In the genomic region with DNA sequence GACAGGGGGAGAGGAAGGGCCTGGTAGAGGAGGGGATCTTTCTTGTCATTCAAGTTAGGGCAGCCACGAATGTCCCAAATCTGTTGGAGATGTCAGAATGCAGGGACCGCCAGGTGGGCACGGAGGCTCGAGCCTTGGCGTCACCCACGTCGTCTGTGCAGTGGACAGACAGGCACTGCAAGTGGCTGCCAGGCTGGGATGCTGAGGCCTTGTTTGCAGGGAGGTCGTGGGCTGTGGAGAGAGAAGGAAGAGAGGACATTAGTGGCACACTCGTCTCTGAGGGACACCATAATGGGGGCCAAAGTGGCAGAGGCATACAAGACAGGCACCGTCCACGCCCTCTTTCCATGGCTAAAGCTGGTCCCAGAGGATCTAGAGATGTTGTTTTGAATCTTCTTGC, we compare ENCODE assay signal across 1 cellular context.
TF ChIP-seq lines count a peak whose summit lies in the region.

No MANE protein-coding gene starts in this region.

TF ChIP-seq in WTC11, 78 proteins besides CTCF, POLR2A, EP300 and RAD21 (continued from another document):
- TF ChIP-seq, protein P1, sequence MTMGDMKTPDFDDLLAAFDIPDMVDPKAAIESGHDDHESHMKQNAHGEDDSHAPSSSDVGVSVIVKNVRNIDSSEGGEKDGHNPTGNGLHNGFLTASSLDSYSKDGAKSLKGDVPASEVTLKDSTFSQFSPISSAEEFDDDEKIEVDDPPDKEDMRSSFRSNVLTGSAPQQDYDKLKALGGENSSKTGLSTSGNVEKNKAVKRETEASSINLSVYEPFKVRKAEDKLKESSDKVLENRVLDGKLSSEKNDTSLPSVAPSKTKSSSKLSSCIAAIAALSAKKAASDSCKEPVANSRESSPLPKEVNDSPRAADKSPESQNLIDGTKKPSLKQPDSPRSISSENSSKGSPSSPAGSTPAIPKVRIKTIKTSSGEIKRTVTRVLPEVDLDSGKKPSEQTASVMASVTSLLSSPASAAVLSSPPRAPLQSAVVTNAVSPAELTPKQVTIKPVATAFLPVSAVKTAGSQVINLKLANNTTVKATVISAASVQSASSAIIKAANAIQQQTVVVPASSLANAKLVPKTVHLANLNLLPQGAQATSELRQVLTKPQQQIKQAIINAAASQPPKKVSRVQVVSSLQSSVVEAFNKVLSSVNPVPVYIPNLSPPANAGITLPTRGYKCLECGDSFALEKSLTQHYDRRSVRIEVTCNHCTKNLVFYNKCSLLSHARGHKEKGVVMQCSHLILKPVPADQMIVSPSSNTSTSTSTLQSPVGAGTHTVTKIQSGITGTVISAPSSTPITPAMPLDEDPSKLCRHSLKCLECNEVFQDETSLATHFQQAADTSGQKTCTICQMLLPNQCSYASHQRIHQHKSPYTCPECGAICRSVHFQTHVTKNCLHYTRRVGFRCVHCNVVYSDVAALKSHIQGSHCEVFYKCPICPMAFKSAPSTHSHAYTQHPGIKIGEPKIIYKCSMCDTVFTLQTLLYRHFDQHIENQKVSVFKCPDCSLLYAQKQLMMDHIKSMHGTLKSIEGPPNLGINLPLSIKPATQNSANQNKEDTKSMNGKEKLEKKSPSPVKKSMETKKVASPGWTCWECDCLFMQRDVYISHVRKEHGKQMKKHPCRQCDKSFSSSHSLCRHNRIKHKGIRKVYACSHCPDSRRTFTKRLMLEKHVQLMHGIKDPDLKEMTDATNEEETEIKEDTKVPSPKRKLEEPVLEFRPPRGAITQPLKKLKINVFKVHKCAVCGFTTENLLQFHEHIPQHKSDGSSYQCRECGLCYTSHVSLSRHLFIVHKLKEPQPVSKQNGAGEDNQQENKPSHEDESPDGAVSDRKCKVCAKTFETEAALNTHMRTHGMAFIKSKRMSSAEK (CRISPR knock-in tag; IDR thresholded peaks at IDR 0.05; ENCODE audit: borderline replicate concordance) = no peak
- TF ChIP-seq NFYB (CRISPR knock-in tag; conservative IDR thresholded peaks at IDR 0.05; ENCODE audit: low read depth) (no peak), NR2C2 (CRISPR knock-in tag; IDR thresholded peaks at IDR 0.05) (no peak), MYBL2 (CRISPR knock-in tag; IDR thresholded peaks at IDR 0.05) (no peak), ZNF219 (CRISPR knock-in tag; IDR thresholded peaks at IDR 0.05; ENCODE audit: borderline replicate concordance) (no peak), ZMAT4 (CRISPR knock-in tag; IDR thresholded peaks at IDR 0.05) (no peak)
- TF ChIP-seq, protein P2, sequence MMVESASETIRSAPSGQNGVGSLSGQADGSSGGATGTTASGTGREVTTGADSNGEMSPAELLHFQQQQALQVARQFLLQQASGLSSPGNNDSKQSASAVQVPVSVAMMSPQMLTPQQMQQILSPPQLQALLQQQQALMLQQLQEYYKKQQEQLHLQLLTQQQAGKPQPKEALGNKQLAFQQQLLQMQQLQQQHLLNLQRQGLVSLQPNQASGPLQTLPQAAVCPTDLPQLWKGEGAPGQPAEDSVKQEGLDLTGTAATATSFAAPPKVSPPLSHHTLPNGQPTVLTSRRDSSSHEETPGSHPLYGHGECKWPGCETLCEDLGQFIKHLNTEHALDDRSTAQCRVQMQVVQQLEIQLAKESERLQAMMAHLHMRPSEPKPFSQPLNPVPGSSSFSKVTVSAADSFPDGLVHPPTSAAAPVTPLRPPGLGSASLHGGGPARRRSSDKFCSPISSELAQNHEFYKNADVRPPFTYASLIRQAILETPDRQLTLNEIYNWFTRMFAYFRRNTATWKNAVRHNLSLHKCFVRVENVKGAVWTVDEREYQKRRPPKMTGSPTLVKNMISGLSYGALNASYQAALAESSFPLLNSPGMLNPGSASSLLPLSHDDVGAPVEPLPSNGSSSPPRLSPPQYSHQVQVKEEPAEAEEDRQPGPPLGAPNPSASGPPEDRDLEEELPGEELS (CRISPR knock-in tag; IDR thresholded peaks at IDR 0.05) = no peak
TF ChIP-seq in WTC11: peak in this region for 0.
